ENCODE assay signal across 19 cellular contexts in genomic region chr12:91667698-91668097, GRCh38.
DNase-seq lines count a peak whose midpoint lies in the region; ATAC-seq lines count a peak whose summit lies in the region.
"Had no signal": no experiment of that assay in that cellular context is flagged by ENCODE, and none has a peak within 500 bp of the region (broad histone marks: within the 10 kb centered on the region; RNA-seq: fewer than 3 reads in every experiment).

No MANE protein-coding gene starts in this region.

- DNase-seq in activated naive CD8-positive, alpha-beta T cell treated with anti-CD3 and anti-CD28 coated beads for 36 hours: no peak
- no peak for DNase-seq in activated naive CD8-positive, alpha-beta T cell treated with anti-CD3 and anti-CD28 coated beads, Interleukin-2, amount 50 U/mL, for 24 hours
- DNase-seq in NCI-H69 (lab: John Stamatoyannopoulos, UW): peak; percentile 25
- DNase-seq in central memory CD8-positive, alpha-beta T cell (ENCODE audit: low spot score in 2 of 2): no peak
- no peak for DNase-seq in putamen (ENCODE audit: low spot score)
- DNase-seq in NOMO-1 treated with DMSO at 0.1 percent for 48 hours (lab: John Stamatoyannopoulos, UW; ENCODE audit: unreplicated experiment): no peak
- DNase-seq: BE2C; CD8-positive, alpha-beta memory T cell; DND-41; GF-D8; Karpas-422; NCI-H1417; NCI-H1930; NCI-H2171; NCI-H446 treated with DMSO at 0.1 percent for 48 hours; NCI-H774; Right ventricle myocardium superior had no signal

- peak overlapping the region; percentile 76 for H3K27ac Mint-ChIP-seq in activated naive CD8-positive, alpha-beta T cell treated with anti-CD3 and anti-CD28 coated beads for 36 hours
- no peak overlapping the region for H3K27ac Mint-ChIP-seq in activated naive CD8-positive, alpha-beta T cell treated with anti-CD3 and anti-CD28 coated beads, Interleukin-2, amount 50 U/mL, for 24 hours
- peak overlapping the region; percentile 23 for H3K27ac Mint-ChIP-seq in central memory CD8-positive, alpha-beta T cell (ENCODE audit: low read depth)
- H3K27ac Mint-ChIP-seq: CD8-positive, alpha-beta memory T cell had no signal

- peaks cover 10% of the 10 kb centered on the region for H3K9me3 Mint-ChIP-seq in activated naive CD8-positive, alpha-beta T cell treated with anti-CD3 and anti-CD28 coated beads for 36 hours
- H3K9me3 Mint-ChIP-seq in activated naive CD8-positive, alpha-beta T cell treated with anti-CD3 and anti-CD28 coated beads, Interleukin-2, amount 50 U/mL, for 24 hours: peaks cover 16% of the 10 kb centered on the region
- no peaks in the 10 kb centered on the region for H3K9me3 Mint-ChIP-seq in central memory CD8-positive, alpha-beta T cell

- H3K4me1 Mint-ChIP-seq in activated naive CD8-positive, alpha-beta T cell treated with anti-CD3 and anti-CD28 coated beads for 36 hours: peaks cover 30% of the 10 kb centered on the region
- H3K4me1 Mint-ChIP-seq in activated naive CD8-positive, alpha-beta T cell treated with anti-CD3 and anti-CD28 coated beads, Interleukin-2, amount 50 U/mL, for 24 hours: peaks cover 21% of the 10 kb centered on the region
- H3K4me1 Mint-ChIP-seq in central memory CD8-positive, alpha-beta T cell: peaks cover 9% of the 10 kb centered on the region

- H3K36me3 Mint-ChIP-seq in activated naive CD8-positive, alpha-beta T cell treated with anti-CD3 and anti-CD28 coated beads for 36 hours: peaks cover 12% of the 10 kb centered on the region
- H3K36me3 Mint-ChIP-seq in activated naive CD8-positive, alpha-beta T cell treated with anti-CD3 and anti-CD28 coated beads, Interleukin-2, amount 50 U/mL, for 24 hours (ENCODE audit: low read depth): no peaks in the 10 kb centered on the region
- peaks cover 1% of the 10 kb centered on the region for H3K36me3 Mint-ChIP-seq in central memory CD8-positive, alpha-beta T cell (ENCODE audit: insufficient read depth)

- no peak overlapping the region for H3K4me3 Mint-ChIP-seq in activated naive CD8-positive, alpha-beta T cell treated with anti-CD3 and anti-CD28 coated beads for 36 hours
- no peak overlapping the region for H3K4me3 Mint-ChIP-seq in activated naive CD8-positive, alpha-beta T cell treated with anti-CD3 and anti-CD28 coated beads, Interleukin-2, amount 50 U/mL, for 24 hours
- H3K4me3 Mint-ChIP-seq in central memory CD8-positive, alpha-beta T cell: no peak overlapping the region
- H3K4me3 Mint-ChIP-seq: CD8-positive, alpha-beta memory T cell had no signal

- ATAC-seq in activated naive CD8-positive, alpha-beta T cell treated with anti-CD3 and anti-CD28 coated beads, Interleukin-2, amount 50 U/mL, for 24 hours: no peak
- ATAC-seq in central memory CD8-positive, alpha-beta T cell (replicated peaks; ENCODE audit: extremely low read depth, poor library complexity, severe bottlenecking): no peak
- no peak for ATAC-seq in HG03045 (IDR thresholded peaks at IDR 0.05; ENCODE audit: unreplicated experiment)
- ATAC-seq: Panc1 had no signal

- no peaks in the 10 kb centered on the region for H3K27me3 Mint-ChIP-seq in activated naive CD8-positive, alpha-beta T cell treated with anti-CD3 and anti-CD28 coated beads for 36 hours
- no peaks in the 10 kb centered on the region for H3K27me3 Mint-ChIP-seq in activated naive CD8-positive, alpha-beta T cell treated with anti-CD3 and anti-CD28 coated beads, Interleukin-2, amount 50 U/mL, for 24 hours
- no peaks in the 10 kb centered on the region for H3K27me3 Mint-ChIP-seq in central memory CD8-positive, alpha-beta T cell
